In the genomic region with DNA sequence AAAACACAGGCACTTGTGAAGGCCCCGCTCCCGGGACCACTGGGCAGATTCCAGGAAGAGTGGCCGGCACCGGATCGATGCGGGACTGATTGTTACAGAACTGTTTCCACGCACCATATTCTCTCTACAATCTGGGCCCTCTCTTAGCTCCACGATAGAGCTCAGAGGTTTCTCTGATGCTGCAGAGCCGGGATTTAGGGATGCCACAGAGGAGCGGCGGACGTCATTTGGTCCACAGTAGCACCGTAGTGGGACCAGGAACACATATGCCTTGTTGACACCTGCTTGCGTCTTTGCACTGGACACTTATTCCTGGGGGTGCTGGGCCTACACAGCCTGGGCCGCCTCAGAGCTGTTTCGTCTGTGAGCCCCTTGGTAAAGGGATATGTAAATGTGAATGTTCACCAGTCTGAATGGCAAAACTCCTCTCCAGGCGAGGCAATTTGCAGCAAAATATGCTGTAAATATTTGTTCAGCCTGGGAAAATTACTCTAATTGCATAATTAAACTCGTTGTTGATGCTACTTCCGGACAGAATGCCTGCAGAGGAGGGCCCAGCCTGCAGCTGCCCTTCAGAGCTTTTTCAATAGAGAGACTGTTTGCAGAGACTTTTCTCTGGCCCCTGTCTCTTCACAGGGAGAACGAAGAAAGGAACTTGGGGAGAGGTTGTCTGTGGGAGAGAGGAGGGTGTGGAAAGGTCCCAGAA, we compare ENCODE assay signal across 1 cellular context.
A peak's percentile ranks its signal among the peaks of the same experiment; 100 is the strongest.
TF ChIP-seq lines count a peak whose summit lies in the region.

No MANE protein-coding gene starts in this region.

TF ChIP-seq in HepG2, 621 proteins besides CTCF, POLR2A, EP300 and RAD21 (continued from another document):
- TF ChIP-seq PRDM15 (CRISPR knock-in tag; IDR thresholded peaks at IDR 0.05) (no peak), ZNF609 (CRISPR knock-in tag; IDR thresholded peaks at IDR 0.05; ENCODE audit: borderline replicate concordance) (0 out of 2 replicates have a peak, but pooled peaks have one; percentile 15), MED1 (CRISPR knock-in tag; IDR thresholded peaks at IDR 0.05) (peak; percentile 30; the same call in 1 of the 2 replicates), ZMYM3 (CRISPR knock-in tag; IDR thresholded peaks at IDR 0.05) (peak; percentile 18; the same call in 1 of the 2 replicates), ZNF501 (CRISPR knock-in tag; IDR thresholded peaks at IDR 0.05) (peak; percentile 54), ZNF839 (CRISPR knock-in tag; IDR thresholded peaks at IDR 0.05; ENCODE audit: borderline replicate concordance) (no peak), PHF21A (CRISPR knock-in tag; IDR thresholded peaks at IDR 0.05) (no peak), PLSCR1 (CRISPR knock-in tag; IDR thresholded peaks at IDR 0.05; ENCODE audit: borderline replicate concordance) (no peak), ZNF557 (CRISPR knock-in tag; IDR thresholded peaks at IDR 0.05) (no peak), ZNF780A (CRISPR knock-in tag; IDR thresholded peaks at IDR 0.05) (no peak), TERF1 (CRISPR knock-in tag; IDR thresholded peaks at IDR 0.05) (no peak), CENPX (CRISPR knock-in tag; IDR thresholded peaks at IDR 0.05) (no peak), SRSF9 (IDR thresholded peaks at IDR 0.05; ENCODE audit: borderline replicate concordance, insufficient read depth, low read depth, low read length, poor library complexity, severe bottlenecking) (no peak), ZNF33A (CRISPR knock-in tag; IDR thresholded peaks at IDR 0.05; ENCODE audit: borderline replicate concordance) (peak; percentile 24; the same call in 1 of the 2 replicates), KDM2A (CRISPR knock-in tag; IDR thresholded peaks at IDR 0.05; ENCODE audit: borderline replicate concordance, low read depth) (no peak), IRF2 (CRISPR knock-in tag; IDR thresholded peaks at IDR 0.05) (peak; percentile 35; the same call in 1 of the 2 replicates), ZFP82 (CRISPR knock-in tag; IDR thresholded peaks at IDR 0.05; ENCODE audit: borderline replicate concordance) (0 out of 2 replicates have a peak, but pooled peaks have one; percentile 28), DMAP1 (CRISPR knock-in tag; IDR thresholded peaks at IDR 0.05) (no peak), WIZ (CRISPR knock-in tag; IDR thresholded peaks at IDR 0.05) (no peak), GZF1 (CRISPR knock-in tag; IDR thresholded peaks at IDR 0.05) (peak; percentile 93; the same call in 1 of the 2 replicates), ZNF772 (CRISPR knock-in tag; IDR thresholded peaks at IDR 0.05) (0 out of 2 replicates have a peak, but pooled peaks have one; percentile 25)
- TF ChIP-seq, protein P1, sequence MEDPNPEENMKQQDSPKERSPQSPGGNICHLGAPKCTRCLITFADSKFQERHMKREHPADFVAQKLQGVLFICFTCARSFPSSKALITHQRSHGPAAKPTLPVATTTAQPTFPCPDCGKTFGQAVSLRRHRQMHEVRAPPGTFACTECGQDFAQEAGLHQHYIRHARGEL (CRISPR knock-in tag; IDR thresholded peaks at IDR 0.05), result no peak
- TF ChIP-seq, protein P2, sequence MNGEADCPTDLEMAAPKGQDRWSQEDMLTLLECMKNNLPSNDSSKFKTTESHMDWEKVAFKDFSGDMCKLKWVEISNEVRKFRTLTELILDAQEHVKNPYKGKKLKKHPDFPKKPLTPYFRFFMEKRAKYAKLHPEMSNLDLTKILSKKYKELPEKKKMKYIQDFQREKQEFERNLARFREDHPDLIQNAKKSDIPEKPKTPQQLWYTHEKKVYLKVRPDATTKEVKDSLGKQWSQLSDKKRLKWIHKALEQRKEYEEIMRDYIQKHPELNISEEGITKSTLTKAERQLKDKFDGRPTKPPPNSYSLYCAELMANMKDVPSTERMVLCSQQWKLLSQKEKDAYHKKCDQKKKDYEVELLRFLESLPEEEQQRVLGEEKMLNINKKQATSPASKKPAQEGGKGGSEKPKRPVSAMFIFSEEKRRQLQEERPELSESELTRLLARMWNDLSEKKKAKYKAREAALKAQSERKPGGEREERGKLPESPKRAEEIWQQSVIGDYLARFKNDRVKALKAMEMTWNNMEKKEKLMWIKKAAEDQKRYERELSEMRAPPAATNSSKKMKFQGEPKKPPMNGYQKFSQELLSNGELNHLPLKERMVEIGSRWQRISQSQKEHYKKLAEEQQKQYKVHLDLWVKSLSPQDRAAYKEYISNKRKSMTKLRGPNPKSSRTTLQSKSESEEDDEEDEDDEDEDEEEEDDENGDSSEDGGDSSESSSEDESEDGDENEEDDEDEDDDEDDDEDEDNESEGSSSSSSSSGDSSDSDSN (CRISPR knock-in tag; IDR thresholded peaks at IDR 0.05), result 0 out of 2 replicates have a peak, but pooled peaks have one; percentile 36
- TF ChIP-seq, protein P3, sequence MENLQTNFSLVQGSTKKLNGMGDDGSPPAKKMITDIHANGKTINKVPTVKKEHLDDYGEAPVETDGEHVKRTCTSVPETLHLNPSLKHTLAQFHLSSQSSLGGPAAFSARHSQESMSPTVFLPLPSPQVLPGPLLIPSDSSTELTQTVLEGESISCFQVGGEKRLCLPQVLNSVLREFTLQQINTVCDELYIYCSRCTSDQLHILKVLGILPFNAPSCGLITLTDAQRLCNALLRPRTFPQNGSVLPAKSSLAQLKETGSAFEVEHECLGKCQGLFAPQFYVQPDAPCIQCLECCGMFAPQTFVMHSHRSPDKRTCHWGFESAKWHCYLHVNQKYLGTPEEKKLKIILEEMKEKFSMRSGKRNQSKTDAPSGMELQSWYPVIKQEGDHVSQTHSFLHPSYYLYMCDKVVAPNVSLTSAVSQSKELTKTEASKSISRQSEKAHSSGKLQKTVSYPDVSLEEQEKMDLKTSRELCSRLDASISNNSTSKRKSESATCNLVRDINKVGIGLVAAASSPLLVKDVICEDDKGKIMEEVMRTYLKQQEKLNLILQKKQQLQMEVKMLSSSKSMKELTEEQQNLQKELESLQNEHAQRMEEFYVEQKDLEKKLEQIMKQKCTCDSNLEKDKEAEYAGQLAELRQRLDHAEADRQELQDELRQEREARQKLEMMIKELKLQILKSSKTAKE (CRISPR knock-in tag; IDR thresholded peaks at IDR 0.05; ENCODE audit: borderline replicate concordance), result peak; percentile 22; the same call in 1 of the 2 replicates
- TF ChIP-seq, protein P4, sequence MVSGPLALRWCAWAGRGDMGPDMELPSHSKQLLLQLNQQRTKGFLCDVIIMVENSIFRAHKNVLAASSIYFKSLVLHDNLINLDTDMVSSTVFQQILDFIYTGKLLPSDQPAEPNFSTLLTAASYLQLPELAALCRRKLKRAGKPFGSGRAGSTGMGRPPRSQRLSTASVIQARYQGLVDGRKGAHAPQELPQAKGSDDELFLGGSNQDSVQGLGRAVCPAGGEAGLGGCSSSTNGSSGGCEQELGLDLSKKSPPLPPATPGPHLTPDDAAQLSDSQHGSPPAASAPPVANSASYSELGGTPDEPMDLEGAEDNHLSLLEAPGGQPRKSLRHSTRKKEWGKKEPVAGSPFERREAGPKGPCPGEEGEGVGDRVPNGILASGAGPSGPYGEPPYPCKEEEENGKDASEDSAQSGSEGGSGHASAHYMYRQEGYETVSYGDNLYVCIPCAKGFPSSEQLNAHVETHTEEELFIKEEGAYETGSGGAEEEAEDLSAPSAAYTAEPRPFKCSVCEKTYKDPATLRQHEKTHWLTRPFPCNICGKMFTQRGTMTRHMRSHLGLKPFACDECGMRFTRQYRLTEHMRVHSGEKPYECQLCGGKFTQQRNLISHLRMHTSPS (CRISPR knock-in tag; IDR thresholded peaks at IDR 0.05; ENCODE audit: low read depth), result 0 out of 2 replicates have a peak, but pooled peaks have one; percentile 22
- TF ChIP-seq, protein P5, sequence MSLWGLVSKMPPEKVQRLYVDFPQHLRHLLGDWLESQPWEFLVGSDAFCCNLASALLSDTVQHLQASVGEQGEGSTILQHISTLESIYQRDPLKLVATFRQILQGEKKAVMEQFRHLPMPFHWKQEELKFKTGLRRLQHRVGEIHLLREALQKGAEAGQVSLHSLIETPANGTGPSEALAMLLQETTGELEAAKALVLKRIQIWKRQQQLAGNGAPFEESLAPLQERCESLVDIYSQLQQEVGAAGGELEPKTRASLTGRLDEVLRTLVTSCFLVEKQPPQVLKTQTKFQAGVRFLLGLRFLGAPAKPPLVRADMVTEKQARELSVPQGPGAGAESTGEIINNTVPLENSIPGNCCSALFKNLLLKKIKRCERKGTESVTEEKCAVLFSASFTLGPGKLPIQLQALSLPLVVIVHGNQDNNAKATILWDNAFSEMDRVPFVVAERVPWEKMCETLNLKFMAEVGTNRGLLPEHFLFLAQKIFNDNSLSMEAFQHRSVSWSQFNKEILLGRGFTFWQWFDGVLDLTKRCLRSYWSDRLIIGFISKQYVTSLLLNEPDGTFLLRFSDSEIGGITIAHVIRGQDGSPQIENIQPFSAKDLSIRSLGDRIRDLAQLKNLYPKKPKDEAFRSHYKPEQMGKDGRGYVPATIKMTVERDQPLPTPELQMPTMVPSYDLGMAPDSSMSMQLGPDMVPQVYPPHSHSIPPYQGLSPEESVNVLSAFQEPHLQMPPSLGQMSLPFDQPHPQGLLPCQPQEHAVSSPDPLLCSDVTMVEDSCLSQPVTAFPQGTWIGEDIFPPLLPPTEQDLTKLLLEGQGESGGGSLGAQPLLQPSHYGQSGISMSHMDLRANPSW (CRISPR knock-in tag; IDR thresholded peaks at IDR 0.05; ENCODE audit: borderline replicate concordance), result no peak
